13 cellular contexts compared by ENCODE assay signal in genomic region chrX:77893713-77894112, GRCh38. TPM values are rescaled to one million over a fixed set of nuclear protein-coding genes. Genes with fewer than 3 reads are reported as not detected.
DNase-seq lines count a peak whose midpoint lies in the region; ATAC-seq, FAIRE-seq and TF ChIP-seq lines count a peak whose summit lies in the region.
"Had no signal": no experiment of that assay in that cellular context is flagged by ENCODE, and none has a peak within 500 bp of the region (broad histone marks: within the 10 kb centered on the region; RNA-seq: fewer than 3 reads in every experiment).

No MANE protein-coding gene starts in this region.

- intact Hi-C loops in activated naive CD4-positive, alpha-beta T cell treated with anti-CD3 and anti-CD28 coated beads for 36 hours (cut with micrococcal nuclease) = loop anchor here (2.0 to 10.0 kb wide), 7 partner anchors 17 to 1051 kb away; partner anchors contain the start of genes ATP7A, FGF16 and P2RY10
- intact Hi-C loops in pancreas (cut with DNase I) = no loop called here

- peaks cover 52% of the 10 kb centered on the region for H3K79me2 ChIP-seq in hepatocyte

- ATAC-seq in T-helper 17 cell (no peak), pancreas (no peak), HG02642 (IDR thresholded peaks at IDR 0.05; ENCODE audit: poor library complexity, unreplicated experiment) (no peak)
- ATAC-seq in stimulated activated naive CD8-positive, alpha-beta T cell treated with anti-CD3 and anti-CD28 coated beads, Interleukin-15, amount 100 ng/mL, for 72 hours = no peak

- H3K4me1 Mint-ChIP-seq in activated naive CD4-positive, alpha-beta T cell treated with anti-CD3 and anti-CD28 coated beads for 36 hours (ENCODE audit: low read depth) = peaks cover 27% of the 10 kb centered on the region
- peaks cover 6% of the 10 kb centered on the region for H3K4me1 Mint-ChIP-seq in T-helper 17 cell
- H3K4me1 Mint-ChIP-seq in stimulated activated naive CD8-positive, alpha-beta T cell treated with anti-CD3 and anti-CD28 coated beads, Interleukin-15, amount 100 ng/mL, for 72 hours = peaks cover 25% of the 10 kb centered on the region

- H3K36me3 Mint-ChIP-seq in activated naive CD4-positive, alpha-beta T cell treated with anti-CD3 and anti-CD28 coated beads for 36 hours (ENCODE audit: low read depth) = peaks cover 6% of the 10 kb centered on the region
- H3K36me3 Mint-ChIP-seq in T-helper 17 cell (ENCODE audit: low read depth) = no peaks in the 10 kb centered on the region

- no peak for FAIRE-seq in pancreas (lab: Jason Lieb, UNC)
- FAIRE-seq: bronchial epithelial cell, urothelium cell line had no signal

- CTCF ChIA-PET in activated naive CD4-positive, alpha-beta T cell treated with anti-CD3 and anti-CD28 coated beads for 36 hours (lab: Charles Lee) = interaction anchor here (1.0 kb wide), 1 partner anchor 130 kb away, joined by 3 read pairs; no protein-coding TSS in a partner anchor

- H3K4me3 Mint-ChIP-seq in activated naive CD4-positive, alpha-beta T cell treated with anti-CD3 and anti-CD28 coated beads for 36 hours = peak overlapping the region; percentile 47
- peak overlapping the region; percentile 19 for H3K4me3 Mint-ChIP-seq in T-helper 17 cell
- peak overlapping the region; percentile 49 to 95 for H3K4me3 Mint-ChIP-seq in stimulated activated naive CD8-positive, alpha-beta T cell treated with anti-CD3 and anti-CD28 coated beads, Interleukin-15, amount 100 ng/mL, for 72 hours

- no peaks in the 10 kb centered on the region for H3K9me2 ChIP-seq in hepatocyte (replicated peaks; ENCODE audit: insufficient read depth)

- no peaks in the 10 kb centered on the region for H3K4me1 ChIP-seq in hepatocyte (ENCODE audit: insufficient read depth)
- H3K4me1 ChIP-seq in pancreas = peaks cover 0 to 4% (median 0%) of the 10 kb centered on the region in 3 donors
- H3K4me1 ChIP-seq: BE2C had no signal

- no peak overlapping the region for H3K27ac Mint-ChIP-seq in activated naive CD4-positive, alpha-beta T cell treated with anti-CD3 and anti-CD28 coated beads for 36 hours
- peak overlapping the region; percentile 98 for H3K27ac Mint-ChIP-seq in T-helper 17 cell
- no peak overlapping the region for H3K27ac Mint-ChIP-seq in stimulated activated naive CD8-positive, alpha-beta T cell treated with anti-CD3 and anti-CD28 coated beads, Interleukin-15, amount 100 ng/mL, for 72 hours

- 70% methylated on average over 10 of the region's 10 CpGs for WGBS in hepatocyte (ENCODE audit: low lambda C conversion rate, missing lambda C conversion rate)
- 22 to 44% methylated on average over 10 of the region's 10 CpGs for WGBS in pancreas, 2 donors

- TF ChIP-seq CTCF in hepatocyte (IDR thresholded peaks at IDR 0.05; ENCODE audit: poor library complexity) = no peak
- no peak for TF ChIP-seq CTCF in pancreas (IDR thresholded peaks at IDR 0.05)

- H3K9me3 Mint-ChIP-seq in activated naive CD4-positive, alpha-beta T cell treated with anti-CD3 and anti-CD28 coated beads for 36 hours = no peaks in the 10 kb centered on the region
- H3K9me3 Mint-ChIP-seq in stimulated activated naive CD8-positive, alpha-beta T cell treated with anti-CD3 and anti-CD28 coated beads, Interleukin-15, amount 100 ng/mL, for 72 hours = no peaks in the 10 kb centered on the region

- H3K4me2 ChIP-seq in hepatocyte = peak overlapping the region; percentile 72

- no peaks in the 10 kb centered on the region for H4K20me1 ChIP-seq in hepatocyte (ENCODE audit: insufficient read depth, poor library complexity, severe bottlenecking)

- no peak for DNase-seq in activated naive CD4-positive, alpha-beta T cell treated with anti-CD3 and anti-CD28 coated beads for 36 hours
- no peak for DNase-seq in activated naive CD4-positive, alpha-beta T cell treated with anti-CD3 and anti-CD28 coated beads, Interleukin-2, amount 50 U/mL, for 16 hours
- DNase-seq in T-helper 17 cell (no peak), hepatocyte (ENCODE audit: low spot score) (no peak), pancreas (no peak), NCI-H748 (lab: John Stamatoyannopoulos, UW; ENCODE audit: unreplicated experiment) (no peak)
- no peak for DNase-seq in stimulated activated naive CD8-positive, alpha-beta T cell treated with anti-CD3 and anti-CD28 coated beads, Interleukin-15, amount 100 ng/mL, for 72 hours
- DNase-seq: BE2C, GOT3, NCI-H2227 treated with DMSO at 0.1 percent for 48 hours had no signal

- H3K36me3 ChIP-seq in hepatocyte (replicated peaks; ENCODE audit: insufficient read depth, low read depth) (no peaks in the 10 kb centered on the region), pancreas (no peaks in the 10 kb centered on the region)
- H3K36me3 ChIP-seq: BE2C had no signal

- no peak overlapping the region for H3K27ac ChIP-seq in hepatocyte
- no peak overlapping the region for H3K27ac ChIP-seq in pancreas

- no peak overlapping the region for H2AFZ ChIP-seq in hepatocyte

- H3K9me3 ChIP-seq in T-helper 17 cell (ENCODE audit: control insufficient read depth, low read length, poor library complexity, severe bottlenecking) (no peaks in the 10 kb centered on the region), hepatocyte (ENCODE audit: low read depth) (no peaks in the 10 kb centered on the region), pancreas (no peaks in the 10 kb centered on the region)
- H3K9me3 ChIP-seq: BE2C had no signal

- H3K27me3 ChIP-seq in hepatocyte = no peaks in the 10 kb centered on the region
- H3K27me3 ChIP-seq in pancreas = no peaks in the 10 kb centered on the region
- H3K27me3 ChIP-seq: BE2C had no signal

- H3K27me3 Mint-ChIP-seq in activated naive CD4-positive, alpha-beta T cell treated with anti-CD3 and anti-CD28 coated beads for 36 hours (ENCODE audit: low read depth) = no peaks in the 10 kb centered on the region
- H3K27me3 Mint-ChIP-seq in T-helper 17 cell = no peaks in the 10 kb centered on the region
- no peaks in the 10 kb centered on the region for H3K27me3 Mint-ChIP-seq in stimulated activated naive CD8-positive, alpha-beta T cell treated with anti-CD3 and anti-CD28 coated beads, Interleukin-15, amount 100 ng/mL, for 72 hours

- H3K4me3 ChIP-seq in hepatocyte (no peak overlapping the region), pancreas (peak overlapping the region in 2 of 4 donors; percentile 50 to 58)

RNA-seq across cellular contexts. Expression of gene MAGT1, which starts 1.5 kb away (rescaled TPM):
- total RNA-seq in activated naive CD4-positive, alpha-beta T cell treated with anti-CD3 and anti-CD28 coated beads for 36 hours = 10 to 100 TPM; 31.0 to 32.4 TPM
- 10 to 100 TPM; 36.5 to 38.6 TPM for total RNA-seq in T-helper 17 cell
- 82.3 and 88.4 TPM in 2 replicates for total RNA-seq in hepatocyte
- 32.6 and 35.0 TPM in 2 replicates for polyA plus RNA-seq in hepatocyte
- total RNA-seq in pancreas = 10 to 100 TPM; 26.1 to 51.3 (median 40.0) TPM
- 10 to 100 TPM in 1 of 2 donors, 1 to 10 TPM in 1; 7.4 to 17.4 TPM for polyA plus RNA-seq in pancreas

RNA-seq across cellular contexts. Expression of gene COX7B, which starts 5.6 kb away (rescaled TPM):
- 100 to 1,000 TPM; 363 to 367 TPM for total RNA-seq in activated naive CD4-positive, alpha-beta T cell treated with anti-CD3 and anti-CD28 coated beads for 36 hours
- total RNA-seq in T-helper 17 cell (100 to 1,000 TPM; 114 to 115 TPM), hepatocyte (576 and 599 TPM in 2 replicates), pancreas (10 to 100 TPM; 36.7 to 83.4 (median 66.1) TPM)
- polyA plus RNA-seq in hepatocyte (462 and 547 TPM in 2 replicates), pancreas (100 to 1,000 TPM; 221 to 295 TPM)

RNA-seq across cellular contexts. Expression of gene ATP7A, which starts 16.8 kb away (rescaled TPM):
- total RNA-seq in activated naive CD4-positive, alpha-beta T cell treated with anti-CD3 and anti-CD28 coated beads for 36 hours = 1 to 10 TPM; 5.3 to 5.5 TPM
- total RNA-seq in T-helper 17 cell (10 to 100 TPM; 11.9 to 12.5 TPM), hepatocyte (11.8 and 13.0 TPM in 2 replicates), pancreas (1 to 10 TPM; 3.9 to 7.8 (median 4.7) TPM)
- polyA plus RNA-seq in hepatocyte (3.7 and 4.0 TPM in 2 replicates), pancreas (1 to 10 TPM; 1.3 to 1.8 TPM)

Comparison
In these comparisons a context has a peak if more than half of its experiments do, and no peak if none do; other contexts are left out.
1. H3K4me3 Mint-ChIP-seq: peak in every context shown above with its lines; median percentile 72 in stimulated activated naive CD8-positive, alpha-beta T cell treated with anti-CD3 and anti-CD28 coated beads, Interleukin-15, amount 100 ng/mL, for 72 hours; 47 in activated naive CD4-positive, alpha-beta T cell treated with anti-CD3 and anti-CD28 coated beads for 36 hours; 19 in T-helper 17 cell.